Comparison of ENCODE assay signal across 20 cellular contexts in genomic region chr11:95132956-95133355, GRCh38. TPM values are rescaled to one million over a fixed set of nuclear protein-coding genes. Genes with fewer than 3 reads are reported as not detected.
DNase-seq lines count a peak whose midpoint lies in the region; ATAC-seq lines count a peak whose summit lies in the region.
"Had no signal": no experiment of that assay in that cellular context is flagged by ENCODE, and none has a peak within 500 bp of the region (broad histone marks: within the 10 kb centered on the region; RNA-seq: fewer than 3 reads in every experiment).

No MANE protein-coding gene starts in this region.

- H3K36me3 Mint-ChIP-seq in activated naive CD4-positive, alpha-beta T cell treated with anti-CD3 and anti-CD28 coated beads, Interleukin-2, amount 10 ng/mL, durations not matched to agents 7 days and 5 days = peaks cover 19% of the 10 kb centered on the region

- CTCF ChIA-PET in activated naive CD4-positive, alpha-beta T cell treated with anti-CD3 and anti-CD28 coated beads, Interleukin-2, amount 10 ng/mL, durations not matched to agents 7 days and 5 days (lab: Charles Lee) = no interaction called here

- H3K4me3 Mint-ChIP-seq in activated naive CD4-positive, alpha-beta T cell treated with anti-CD3 and anti-CD28 coated beads, Interleukin-2, amount 10 ng/mL, durations not matched to agents 7 days and 5 days = no peak overlapping the region
- H3K4me3 Mint-ChIP-seq: activated naive CD4-positive, alpha-beta T cell treated with anti-CD3 and anti-CD28 coated beads for 36 hours; H9 had no signal

- H3K4me1 Mint-ChIP-seq in activated naive CD4-positive, alpha-beta T cell treated with anti-CD3 and anti-CD28 coated beads, Interleukin-2, amount 10 ng/mL, durations not matched to agents 7 days and 5 days = peaks cover 9% of the 10 kb centered on the region
- H3K4me1 Mint-ChIP-seq: H9 had no signal

- H3K27ac Mint-ChIP-seq in activated naive CD4-positive, alpha-beta T cell treated with anti-CD3 and anti-CD28 coated beads, Interleukin-2, amount 10 ng/mL, durations not matched to agents 7 days and 5 days = no peak overlapping the region
- H3K27ac Mint-ChIP-seq: activated naive CD4-positive, alpha-beta T cell treated with anti-CD3 and anti-CD28 coated beads for 36 hours; H9 had no signal

- H3K27me3 Mint-ChIP-seq in activated naive CD4-positive, alpha-beta T cell treated with anti-CD3 and anti-CD28 coated beads, Interleukin-2, amount 10 ng/mL, durations not matched to agents 7 days and 5 days = no peaks in the 10 kb centered on the region

- H3K9me3 Mint-ChIP-seq in activated naive CD4-positive, alpha-beta T cell treated with anti-CD3 and anti-CD28 coated beads, Interleukin-2, amount 10 ng/mL, durations not matched to agents 7 days and 5 days = no peaks in the 10 kb centered on the region
- H3K9me3 Mint-ChIP-seq: activated naive CD4-positive, alpha-beta T cell treated with anti-CD3 and anti-CD28 coated beads for 36 hours; H9 had no signal

- DNase-seq in DMS79 treated with DMSO at 0.1 percent for 48 hours (lab: John Stamatoyannopoulos, UW) (peak; percentile 81), MV-4-11 (lab: John Stamatoyannopoulos, UW) (peak; percentile 65), amniotic epithelial cell (ENCODE audit: low read depth) (peak; percentile 45), myocyte (ENCODE audit: low read depth) (peak; percentile 81), NCI-H526 (lab: John Stamatoyannopoulos, UW) (no peak)
- no peak for DNase-seq in activated naive CD4-positive, alpha-beta T cell treated with anti-CD3 and anti-CD28 coated beads, Interleukin-2, amount 10 ng/mL, durations not matched to agents 7 days and 5 days
- DNase-seq in stimulated activated CD4-positive, alpha-beta T cell treated with anti-CD3 and anti-CD28 coated beads, Interleukin-2, amount 100 ng/mL, for 48 hours = no peak
- DNase-seq: activated CD4-positive, alpha-beta T cell treated with anti-CD3 and anti-CD28 coated beads for 48 hours; activated naive CD4-positive, alpha-beta T cell treated with anti-CD3 and anti-CD28 coated beads for 36 hours; body of pancreas; Caco-2; dermis blood vessel endothelial cell; H9; mesendoderm; NCI-H1092; NCI-H2171; NK-92 treated with Interleukin-12 subunit alpha and Interleukin-12 subunit beta, amount 100 ng/mL, for 24 hours; SIG-M5; T-helper 9 cell had no signal

- no peak for ATAC-seq in HG02970 (IDR thresholded peaks at IDR 0.05; ENCODE audit: low FRiP score, unreplicated experiment)
- ATAC-seq: body of pancreas had no signal

RNA-seq across cellular contexts. Expression of gene ENDOD1, which starts 43.3 kb away (rescaled TPM):
- 21.7 and 64.8 TPM in 2 replicates for total RNA-seq in myocyte
- polyA plus RNA-seq in myocyte (2012) = 8.1 TPM

Comparison
In these comparisons a context has a peak if more than half of its experiments do, and no peak if none do; other contexts are left out.
1. DNase-seq: peak in DMS79 treated with DMSO at 0.1 percent for 48 hours (single experiment), MV-4-11 (single experiment), amniotic epithelial cell (single experiment) and myocyte (single experiment); none in activated naive CD4-positive, alpha-beta T cell treated with anti-CD3 and anti-CD28 coated beads, Interleukin-2, amount 10 ng/mL, durations not matched to agents 7 days and 5 days (single experiment), stimulated activated CD4-positive, alpha-beta T cell treated with anti-CD3 and anti-CD28 coated beads, Interleukin-2, amount 100 ng/mL, for 48 hours (0 of 2) and NCI-H526 (0 of 2).